In genomic region chr3:139317660-139318430, GRCh38 we compare ENCODE assay signal across 2 cellular contexts.
TF ChIP-seq lines count a peak whose summit lies in the region.

No MANE protein-coding gene starts in this region.

TF ChIP-seq in K562, 482 proteins besides CTCF, POLR2A, EP300 and RAD21 (continues in another document):
- TF ChIP-seq POLR3A (IDR thresholded peaks at IDR 0.05; ENCODE audit: borderline replicate concordance, extremely low read depth, insufficient read depth, insufficient read length) (no peak), ATF7 (IDR thresholded peaks at IDR 0.05) (0 out of 2 replicates have a peak, but pooled peaks have one; percentile 33), FOSL1 (tag; conservative IDR thresholded peaks at IDR 0.05) (peak; percentile 60), ZNF212 (CRISPR knock-in tag; IDR thresholded peaks at IDR 0.05) (no peak), SAP30 (IDR thresholded peaks at IDR 0.05; ENCODE audit: borderline replicate concordance, insufficient read depth, low read depth, low read length, poor library complexity, severe bottlenecking) (no peak), ZFP30 (CRISPR knock-in tag; IDR thresholded peaks at IDR 0.05; ENCODE audit: borderline replicate concordance) (no peak), JUND (IDR thresholded peaks at IDR 0.05; ENCODE audit: borderline replicate concordance, low read depth, low read length) (peak; percentile 81), JUND (tag; IDR thresholded peaks at IDR 0.05; ENCODE audit: borderline replicate concordance, low read depth, low read length) (peak; percentile 76; the same call in 1 of the 3 replicates), NFE2 (IDR thresholded peaks at IDR 0.05; ENCODE audit: low read depth) (peak; percentile 35; the same call in 1 of the 2 replicates), ZNF830 (CRISPR knock-in tag; IDR thresholded peaks at IDR 0.05) (no peak), FOS (IDR thresholded peaks at IDR 0.05; ENCODE audit: extremely low read depth, insufficient read length) (no peak), JUN (IDR thresholded peaks at IDR 0.05; ENCODE audit: borderline replicate concordance, low read depth, low read length) (peak; percentile 80), JUN (CRISPR knock-in tag; IDR thresholded peaks at IDR 0.05; ENCODE audit: borderline replicate concordance) (no peak), MEIS2 (IDR thresholded peaks at IDR 0.05; ENCODE audit: partially characterized antibody) (peak; percentile 26), SRF (CRISPR knock-in tag; IDR thresholded peaks at IDR 0.05) (no peak), POLR2AphosphoS5 (IDR thresholded peaks at IDR 0.05; ENCODE audit: control insufficient read depth, insufficient read depth, low read depth, low read length) (0 out of 2 replicates have a peak, but pooled peaks have one; percentile 15), SMAD2 (IDR thresholded peaks at IDR 0.05; ENCODE audit: low read depth, low read length) (no peak), GTF2F1 (IDR thresholded peaks at IDR 0.05; ENCODE audit: low read depth, low read length) (no peak), ZEB2 (IDR thresholded peaks at IDR 0.05) (peak; percentile 78), SMARCA4 (IDR thresholded peaks at IDR 0.05) (0 out of 2 replicates have a peak, but pooled peaks have one; percentile 18), TCF3 (CRISPR knock-in tag; IDR thresholded peaks at IDR 0.05) (peak; percentile 34)
- TF ChIP-seq, protein P1, sequence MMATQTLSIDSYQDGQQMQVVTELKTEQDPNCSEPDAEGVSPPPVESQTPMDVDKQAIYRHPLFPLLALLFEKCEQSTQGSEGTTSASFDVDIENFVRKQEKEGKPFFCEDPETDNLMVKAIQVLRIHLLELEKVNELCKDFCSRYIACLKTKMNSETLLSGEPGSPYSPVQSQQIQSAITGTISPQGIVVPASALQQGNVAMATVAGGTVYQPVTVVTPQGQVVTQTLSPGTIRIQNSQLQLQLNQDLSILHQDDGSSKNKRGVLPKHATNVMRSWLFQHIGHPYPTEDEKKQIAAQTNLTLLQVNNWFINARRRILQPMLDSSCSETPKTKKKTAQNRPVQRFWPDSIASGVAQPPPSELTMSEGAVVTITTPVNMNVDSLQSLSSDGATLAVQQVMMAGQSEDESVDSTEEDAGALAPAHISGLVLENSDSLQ (IDR thresholded peaks at IDR 0.05) = peak; percentile 40; the same call in 1 of the 2 replicates
- TF ChIP-seq, protein P2, sequence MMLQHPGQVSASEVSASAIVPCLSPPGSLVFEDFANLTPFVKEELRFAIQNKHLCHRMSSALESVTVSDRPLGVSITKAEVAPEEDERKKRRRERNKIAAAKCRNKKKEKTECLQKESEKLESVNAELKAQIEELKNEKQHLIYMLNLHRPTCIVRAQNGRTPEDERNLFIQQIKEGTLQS (IDR thresholded peaks at IDR 0.05) = peak; percentile 81; the same call in 1 of the 2 replicates
- TF ChIP-seq, protein P2 (CRISPR knock-in tag; conservative IDR thresholded peaks at IDR 0.05) = no peak
- TF ChIP-seq, protein P3, sequence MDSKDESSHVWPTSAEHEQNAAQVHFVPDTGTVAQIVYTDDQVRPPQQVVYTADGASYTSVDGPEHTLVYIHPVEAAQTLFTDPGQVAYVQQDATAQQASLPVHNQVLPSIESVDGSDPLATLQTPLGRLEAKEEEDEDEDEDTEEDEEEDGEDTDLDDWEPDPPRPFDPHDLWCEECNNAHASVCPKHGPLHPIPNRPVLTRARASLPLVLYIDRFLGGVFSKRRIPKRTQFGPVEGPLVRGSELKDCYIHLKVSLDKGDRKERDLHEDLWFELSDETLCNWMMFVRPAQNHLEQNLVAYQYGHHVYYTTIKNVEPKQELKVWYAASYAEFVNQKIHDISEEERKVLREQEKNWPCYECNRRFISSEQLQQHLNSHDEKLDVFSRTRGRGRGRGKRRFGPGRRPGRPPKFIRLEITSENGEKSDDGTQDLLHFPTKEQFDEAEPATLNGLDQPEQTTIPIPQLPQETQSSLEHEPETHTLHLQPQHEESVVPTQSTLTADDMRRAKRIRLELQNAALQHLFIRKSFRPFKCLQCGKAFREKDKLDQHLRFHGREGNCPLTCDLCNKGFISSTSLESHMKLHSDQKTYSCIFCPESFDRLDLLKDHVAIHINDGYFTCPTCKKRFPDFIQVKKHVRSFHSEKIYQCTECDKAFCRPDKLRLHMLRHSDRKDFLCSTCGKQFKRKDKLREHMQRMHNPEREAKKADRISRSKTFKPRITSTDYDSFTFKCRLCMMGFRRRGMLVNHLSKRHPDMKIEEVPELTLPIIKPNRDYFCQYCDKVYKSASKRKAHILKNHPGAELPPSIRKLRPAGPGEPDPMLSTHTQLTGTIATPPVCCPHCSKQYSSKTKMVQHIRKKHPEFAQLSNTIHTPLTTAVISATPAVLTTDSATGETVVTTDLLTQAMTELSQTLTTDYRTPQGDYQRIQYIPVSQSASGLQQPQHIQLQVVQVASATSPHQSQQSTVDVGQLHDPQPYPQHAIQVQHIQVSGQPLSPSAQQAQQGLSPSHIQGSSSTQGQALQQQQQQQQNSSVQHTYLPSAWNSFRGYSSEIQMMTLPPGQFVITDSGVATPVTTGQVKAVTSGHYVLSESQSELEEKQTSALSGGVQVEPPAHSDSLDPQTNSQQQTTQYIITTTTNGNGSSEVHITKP (IDR thresholded peaks at IDR 0.05; ENCODE audit: partially characterized antibody) = peak; percentile 77

TF ChIP-seq in HepG2, 621 proteins besides CTCF, POLR2A, EP300 and RAD21:
- TF ChIP-seq ZBTB33 (CRISPR knock-in tag; IDR thresholded peaks at IDR 0.05) = no peak
- TF ChIP-seq PATZ1 (CRISPR knock-in tag; IDR thresholded peaks at IDR 0.05) = no peak
- peak; percentile 30; the same call in 1 of the 2 replicates for TF ChIP-seq FOSL2 (CRISPR knock-in tag; IDR thresholded peaks at IDR 0.05)
- no peak for TF ChIP-seq ZFYVE20 (CRISPR knock-in tag; IDR thresholded peaks at IDR 0.05; ENCODE audit: borderline replicate concordance, low read depth)
- no peak for TF ChIP-seq BORCS8-MEF2B (CRISPR knock-in tag; IDR thresholded peaks at IDR 0.05)
